In the genomic region with DNA sequence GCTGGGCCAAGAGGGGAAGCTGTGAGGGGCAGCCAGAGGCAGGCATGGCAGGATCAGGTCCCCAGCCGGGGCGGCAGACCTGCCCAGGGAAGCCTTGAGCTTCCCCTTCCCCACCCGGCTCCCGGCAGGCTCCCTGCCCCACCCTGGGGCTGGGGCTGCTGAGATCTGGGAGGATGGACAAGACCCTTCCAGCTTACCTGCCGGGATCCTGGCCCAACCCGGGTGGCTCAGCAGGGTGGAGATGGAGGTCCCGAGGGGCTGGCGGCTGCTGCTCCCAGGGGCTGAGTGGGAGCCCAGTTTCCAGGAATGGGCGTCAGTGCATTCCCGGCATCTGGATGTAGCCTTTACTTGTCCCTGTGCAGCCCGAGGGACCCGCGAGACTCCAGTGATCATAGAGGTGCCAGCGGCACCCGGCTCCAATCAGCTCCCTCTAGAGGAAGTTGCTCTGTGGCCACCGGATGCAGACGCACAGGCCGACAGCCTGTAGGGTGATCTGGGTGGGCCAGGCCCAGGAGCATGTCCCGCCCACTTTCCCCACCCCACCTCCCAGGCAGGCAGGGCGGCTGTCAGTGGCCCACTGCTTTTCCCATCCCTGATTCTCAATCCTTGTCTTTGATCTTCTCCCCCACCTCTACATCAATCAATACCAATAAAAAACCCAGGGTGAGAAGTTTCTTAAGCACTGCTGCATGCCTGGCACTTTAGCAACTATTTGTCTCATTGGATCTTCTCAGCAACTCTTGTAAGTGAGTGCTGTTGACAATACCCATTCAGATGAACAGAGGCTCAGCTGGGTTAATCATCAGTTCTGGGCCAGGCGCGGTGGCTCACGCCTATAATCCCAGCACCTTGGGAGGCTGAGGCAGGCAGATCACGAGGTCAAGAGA, we compare ENCODE assay signal across 8 cellular contexts. TPM values are rescaled to one million over a fixed set of nuclear protein-coding genes. Genes with fewer than 3 reads are reported as not detected.
DNase-seq lines count a peak whose midpoint lies in the region; ATAC-seq and TF ChIP-seq lines count a peak whose summit lies in the region.

A gene (minus strand): TSS at position 449 of the 887 bp plus-strand sequence. CDS start 2,672 bp downstream, outside the sequence.

- H3K36me3 ChIP-seq in ovary (no peaks in the 10 kb centered on the region), thyroid gland (peaks cover 7% of the 10 kb centered on the region in 2 donors)

- DNase-seq in NCI-H1092 (lab: John Stamatoyannopoulos, UW) (peak; percentile 73), SKM-1 treated with dmso at 0.1 percent for 144 hours (lab: John Stamatoyannopoulos, UW; ENCODE audit: unreplicated experiment) (peak; percentile 88), head of caudate nucleus (peak; percentile 85 to 98 (median 94)), ovary (peak; percentile 87 to 91 (median 88)), thyroid gland (peak; percentile 94)
- peak; percentile 87 for DNase-seq in activated naive CD8-positive, alpha-beta T cell treated with anti-CD3 and anti-CD28 coated beads for 36 hours

- H3K27me3 ChIP-seq in ovary (no peaks in the 10 kb centered on the region), thyroid gland (no peaks in the 10 kb centered on the region)

- H3K9me3 ChIP-seq in ovary (no peaks in the 10 kb centered on the region), thyroid gland (no peaks in the 10 kb centered on the region)

- H3K4me1 Mint-ChIP-seq in activated naive CD8-positive, alpha-beta T cell treated with anti-CD3 and anti-CD28 coated beads for 36 hours = peaks cover 28% of the 10 kb centered on the region

- no peaks in the 10 kb centered on the region for H3K27me3 Mint-ChIP-seq in activated naive CD8-positive, alpha-beta T cell treated with anti-CD3 and anti-CD28 coated beads for 36 hours

- TF ChIP-seq EP300 in ovary (IDR thresholded peaks at IDR 0.05) = no peak

- TF ChIP-seq POLR2A in ovary (IDR thresholded peaks at IDR 0.05) (peak; percentile 47), thyroid gland (IDR thresholded peaks at IDR 0.05) (peak in 1 of 2 donors; percentile 83)

- H3K4me3 Mint-ChIP-seq in activated naive CD8-positive, alpha-beta T cell treated with anti-CD3 and anti-CD28 coated beads for 36 hours = peak within 1 kb of the TSS; percentile 98

- peak; percentile 87 for ATAC-seq in HG02571 (IDR thresholded peaks at IDR 0.05; ENCODE audit: unreplicated experiment)

- 4 to 6% (median 4%) methylated on average over 21 to 24 of the region's 24 CpGs for WGBS in ovary, 3 donors
- WGBS in thyroid gland, 2 donors = 6 to 9% methylated on average over 12 to 14 of the region's 24 CpGs

- peak within 1 kb of the TSS; percentile 95 for H3K27ac Mint-ChIP-seq in activated naive CD8-positive, alpha-beta T cell treated with anti-CD3 and anti-CD28 coated beads for 36 hours

- TF ChIP-seq CTCF in ovary (IDR thresholded peaks at IDR 0.05) (peak; percentile 58 to 68 (median 62)), thyroid gland (IDR thresholded peaks at IDR 0.05) (peak in 5 of 6 experiments; percentile 15 to 48 (median 41))

- intact Hi-C loops in head of caudate nucleus (cut with DNase I) = loop anchor here (5.0 to 10.0 kb wide), 2 partner anchors 125 to 188 kb away; a partner anchor contains a TSS
- intact Hi-C loops in ovary (cut with DNase I) = loop anchor here in 2 of 4 donors (5.0 to 10.0 kb wide), 4 partner anchors 55 to 207 kb away; a partner anchor contains a TSS
- intact Hi-C loops in thyroid gland (cut with DNase I) = loop anchor here (10.0 kb wide), 2 partner anchors 185 to 575 kb away; no protein-coding TSS in a partner anchor

- peaks cover 10% of the 10 kb centered on the region for H3K4me1 ChIP-seq in ovary (ENCODE audit: insufficient read depth)
- H3K4me1 ChIP-seq in thyroid gland = peaks cover 9 to 18% of the 10 kb centered on the region in 2 donors

- H3K4me3 ChIP-seq in GM08714 (ENCODE audit: low read length) (peak within 1 kb of the TSS; percentile 82), ovary (peak within 1 kb of the TSS; percentile 59), thyroid gland (replicated peaks in 1 of 3) (peak within 1 kb of the TSS; percentile 51 to 68 (median 61))

- peak within 1 kb of the TSS; percentile 46 to 81 for H3K27ac ChIP-seq in ovary
- peak within 1 kb of the TSS; percentile 34 to 81 (median 74) for H3K27ac ChIP-seq in thyroid gland

- peaks cover 13% of the 10 kb centered on the region for H3K36me3 Mint-ChIP-seq in activated naive CD8-positive, alpha-beta T cell treated with anti-CD3 and anti-CD28 coated beads for 36 hours

- no peaks in the 10 kb centered on the region for H3K9me3 Mint-ChIP-seq in activated naive CD8-positive, alpha-beta T cell treated with anti-CD3 and anti-CD28 coated beads for 36 hours

RNA-seq across cellular contexts. Expression of the gene that starts here (rescaled TPM):
- total RNA-seq in activated naive CD8-positive, alpha-beta T cell treated with anti-CD3 and anti-CD28 coated beads for 36 hours = 10 to 100 TPM; 32.0 to 34.3 TPM
- total RNA-seq in ovary (10 to 100 TPM in 4 of 7 donors, 1 to 10 TPM in 3; 3.9 to 16.9 (median 10.4) TPM), thyroid gland (1 to 10 TPM; 2.3 to 8.5 (median 4.6) TPM)
- polyA plus RNA-seq in ovary = 10 to 100 TPM in 1 of 2 donors, 1 to 10 TPM in 1; 9.8 to 12.2 TPM

Comparison
In these comparisons a context has a peak if more than half of its experiments do, and no peak if none do; other contexts are left out.
1. Peak in every context shown above with its lines: DNase-seq, ATAC-seq, H3K4me3 ChIP-seq and H3K27ac ChIP-seq.